26 cellular contexts compared by ENCODE assay signal in the genomic region with DNA sequence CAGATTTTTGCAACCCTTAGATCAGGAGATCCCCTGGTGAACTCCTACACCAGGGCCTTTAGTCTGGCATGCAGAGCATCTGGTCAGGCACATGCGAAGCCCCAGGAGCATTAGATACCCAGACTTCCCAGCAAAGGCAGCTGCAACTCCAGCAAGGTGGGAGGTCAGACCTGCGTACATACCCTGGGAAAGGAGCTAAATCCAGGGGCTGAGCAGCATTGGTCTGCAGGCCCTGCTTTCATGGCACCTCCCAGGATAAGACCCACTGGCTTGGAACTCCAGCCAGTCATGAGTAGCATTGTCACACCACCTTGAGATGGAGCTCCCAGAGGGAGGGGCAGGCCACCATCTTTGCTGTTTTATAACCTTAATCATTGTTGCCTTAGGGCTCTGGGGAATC.
DNase-seq lines count a peak whose midpoint lies in the region; ATAC-seq, FAIRE-seq and TF ChIP-seq lines count a peak whose summit lies in the region.
"Had no signal": no experiment of that assay in that cellular context is flagged by ENCODE, and none has a peak within 500 bp of the region (broad histone marks: within the 10 kb centered on the region; RNA-seq: fewer than 3 reads in every experiment).

No MANE protein-coding gene starts in this region.

- no peak overlapping the region for H3K18ac ChIP-seq in H1 (ENCODE audit: extremely low read depth, low read length)

- no peak overlapping the region for H4K8ac ChIP-seq in H1 (ENCODE audit: extremely low read depth, insufficient read depth, low read length)

- H3K27ac ChIP-seq in right cardiac atrium (ENCODE audit: low read length) = peak overlapping the region; percentile 10
- H3K27ac ChIP-seq in heart right ventricle = no peak overlapping the region
- H3K27ac ChIP-seq in H1 (ENCODE audit: low read depth, low read length) = no peak overlapping the region
- H3K27ac ChIP-seq: 22Rv1; BLaER1 treated with 17β-estradiol and CSF1 and Interleukin-3, amounts not matched to agents 10 nM and 100 nM; KMS-11; PC-9; SK-N-MC had no signal

- H3K4me3 ChIP-seq in right cardiac atrium (ENCODE audit: low read length) (no peak overlapping the region), heart right ventricle (no peak overlapping the region), H1 (ENCODE audit: extremely low read depth in 1 of 4, insufficient read depth in 2 of 4, low read depth in 3 of 4, low read length in 4 of 4) (no peak overlapping the region)
- H3K4me3 ChIP-seq: BLaER1 treated with 17β-estradiol and CSF1 and Interleukin-3, amounts not matched to agents 10 nM and 100 nM; PC-9; SK-N-MC had no signal

- H3K4me1 ChIP-seq in right cardiac atrium (ENCODE audit: control insufficient read depth, insufficient read depth, low read length) (no peaks in the 10 kb centered on the region), heart right ventricle (no peaks in the 10 kb centered on the region), H1 (replicated peaks in 1 of 4; ENCODE audit: control insufficient read depth in 3 of 4, insufficient read depth in 4 of 4, low read length in 3 of 4) (no peaks in the 10 kb centered on the region; a peak in 1 of 7 replicates)
- H3K4me1 ChIP-seq: BLaER1 treated with 17β-estradiol and CSF1 and Interleukin-3, amounts not matched to agents 10 nM and 100 nM had no signal

- ATAC-seq in right cardiac atrium (no peak), heart right ventricle (no peak), HG03354 (IDR thresholded peaks at IDR 0.05; ENCODE audit: poor library complexity, severe bottlenecking, unreplicated experiment) (no peak), HG03108 (IDR thresholded peaks at IDR 0.05; ENCODE audit: unreplicated experiment) (no peak)

- POLR2A ChIA-PET in H1 (lab: Charles Lee; ENCODE audit: partially characterized antibody) = no interaction called here

- H3K36me3 ChIP-seq in heart right ventricle (no peaks in the 10 kb centered on the region), H1 (ENCODE audit: control insufficient read depth in 2 of 4, insufficient read depth in 4 of 4, low read length in 3 of 4) (no peaks in the 10 kb centered on the region)
- H3K36me3 ChIP-seq: BLaER1 treated with 17β-estradiol and CSF1 and Interleukin-3, amounts not matched to agents 10 nM and 100 nM had no signal

- H4K5ac ChIP-seq in H1 (ENCODE audit: insufficient read length, low read depth, low read length) = no peak overlapping the region

- TF ChIP-seq CTCF in heart right ventricle (IDR thresholded peaks at IDR 0.05) (no peak), H1 (IDR thresholded peaks at IDR 0.05; ENCODE audit: control extremely low read depth in 1 of 3, insufficient read depth in 1 of 3, low read depth in 1 of 3, low read length in 3 of 3) (no peak), mesothelial cell of epicardium (IDR thresholded peaks at IDR 0.05; ENCODE audit: unreplicated experiment) (no peak)

- no peaks in the 10 kb centered on the region for H3K27me3 Mint-ChIP-seq in mesothelial cell of epicardium (ENCODE audit: low read depth)
- H3K27me3 Mint-ChIP-seq: CD4-positive, alpha-beta memory T cell had no signal

- H4K91ac ChIP-seq in H1 (replicated peaks; ENCODE audit: insufficient read length, low read length) = peak overlapping the region; percentile 54

- H3K27ac Mint-ChIP-seq in mesothelial cell of epicardium = peak overlapping the region; percentile 50
- H3K27ac Mint-ChIP-seq: CD4-positive, alpha-beta memory T cell had no signal

- no peak for TF ChIP-seq EP300 in H1 (IDR thresholded peaks at IDR 0.05; ENCODE audit: borderline replicate concordance in 1 of 2, low read depth in 2 of 2, low read length in 2 of 2)

- peaks cover 17% of the 10 kb centered on the region for H3K36me3 Mint-ChIP-seq in mesothelial cell of epicardium
- H3K36me3 Mint-ChIP-seq: CD4-positive, alpha-beta memory T cell had no signal

- intact Hi-C loops in right cardiac atrium (cut with DNase I) (no loop called here), heart right ventricle (cut with DNase I) (no loop called here)

- H2AFZ ChIP-seq in H1 (ENCODE audit: low read length) = no peak overlapping the region
- H2AFZ ChIP-seq: PC-9 had no signal

- FAIRE-seq in H1 (lab: Jason Lieb, UNC) = no peak
- FAIRE-seq: HTR-8/SVneo had no signal

- no peak overlapping the region for H2AK5ac ChIP-seq in H1 (ENCODE audit: low read depth, low read length)

- H3K14ac ChIP-seq in H1 (ENCODE audit: insufficient read length) = no peak overlapping the region

- no peak overlapping the region for H3K4me2 ChIP-seq in H1 (ENCODE audit: insufficient read depth in 1 of 2, low read depth in 2 of 2, low read length in 2 of 2)
- H3K4me2 ChIP-seq: BLaER1 treated with 17β-estradiol and CSF1 and Interleukin-3, amounts not matched to agents 10 nM and 100 nM; KMS-11; PC-9 had no signal

- DNase-seq in right cardiac atrium (no peak), heart right ventricle (no peak), H1 (ENCODE audit: low read depth in 1 of 2, low spot score in 2 of 2) (no peak), mesothelial cell of epicardium (ENCODE audit: low spot score in 2 of 2, unreplicated experiment in 2 of 2) (no peak), GF-D8 (lab: John Stamatoyannopoulos, UW) (no peak), NCI-H1436 (lab: John Stamatoyannopoulos, UW) (no peak)
- DNase-seq: ACHN; Calu3; CD4-positive, alpha-beta memory T cell; DMS53; HCEC 1CT; NCI-H1092 treated with DMSO at 0.1 percent for 48 hours; NCI-H2029 treated with DMSO at 0.1 percent for 48 hours; NCI-H446; NCI-H526; RPMI8226; SHP77; SW 1271 had no signal

- H2BK20ac ChIP-seq in H1 (ENCODE audit: low read length) = no peak overlapping the region

- no peak for TF ChIP-seq POLR2A in H1 (IDR thresholded peaks at IDR 0.05; ENCODE audit: control extremely low read depth in 1 of 2, low read depth in 2 of 2, low read length in 2 of 2)

- H2BK15ac ChIP-seq in H1 (ENCODE audit: low read length) = no peak overlapping the region

- H3K9ac ChIP-seq in H1 (replicated peaks in 1 of 4; ENCODE audit: extremely low read depth in 1 of 4, low read depth in 3 of 4, low read length in 3 of 4) = no peak overlapping the region
- H3K9ac ChIP-seq: BLaER1 treated with 17β-estradiol and CSF1 and Interleukin-3, amounts not matched to agents 10 nM and 100 nM; KMS-11 had no signal

- no peaks in the 10 kb centered on the region for H3K23me2 ChIP-seq in H1 (ENCODE audit: low read depth, low read length)

- peaks cover 14% of the 10 kb centered on the region for H3K4me1 Mint-ChIP-seq in mesothelial cell of epicardium
- H3K4me1 Mint-ChIP-seq: CD4-positive, alpha-beta memory T cell had no signal

- no peak overlapping the region for H3K4ac ChIP-seq in H1 (replicated peaks; ENCODE audit: insufficient read length, low read depth, low read length)

- peaks cover 0 to 50% of the 10 kb centered on the region in 2 experiments; a peak in 2 of 4 replicates for H3K79me2 ChIP-seq in H1 (ENCODE audit: control insufficient read depth in 1 of 2, insufficient read depth in 2 of 2, low read length in 2 of 2)

- H2BK5ac ChIP-seq in H1 (ENCODE audit: low read depth, low read length) = no peak overlapping the region

- H3K79me1 ChIP-seq in H1 (ENCODE audit: low read depth, low read length) = no peaks in the 10 kb centered on the region

- H2BK12ac ChIP-seq in H1 (ENCODE audit: low read depth, low read length) = no peak overlapping the region

- H4K20me1 ChIP-seq in H1 (replicated peaks in 1 of 2; ENCODE audit: control insufficient read depth in 1 of 2, insufficient read depth in 2 of 2, low read length in 2 of 2) = peaks cover 0 to 3% of the 10 kb centered on the region in 2 experiments
- H4K20me1 ChIP-seq: BLaER1 treated with 17β-estradiol and CSF1 and Interleukin-3, amounts not matched to agents 10 nM and 100 nM had no signal

- H3K9me3 ChIP-seq in right cardiac atrium (ENCODE audit: control insufficient read depth, low read length) (no peaks in the 10 kb centered on the region), heart right ventricle (peaks cover 0 to 28% (median 0%) of the 10 kb centered on the region in 11 donors), H1 (ENCODE audit: insufficient read depth in 2 of 2, low read depth in 1 of 2, low read length in 1 of 2) (no peaks in the 10 kb centered on the region)
- H3K9me3 ChIP-seq: BLaER1 treated with 17β-estradiol and CSF1 and Interleukin-3, amounts not matched to agents 10 nM and 100 nM had no signal

- H3K56ac ChIP-seq in H1 (replicated peaks; ENCODE audit: insufficient read length, low read depth, low read length) = no peak overlapping the region

- CTCF ChIA-PET in H1 (lab: Charles Lee; ENCODE audit: partially characterized antibody) = interaction anchor here (0.6 to 1.1 kb wide), 3 partner anchors 10 to 674 kb away, joined by 3 to 4 read pairs (median 3); no protein-coding TSS in a partner anchor

- H3K9me3 Mint-ChIP-seq in mesothelial cell of epicardium = peaks cover 29% of the 10 kb centered on the region

- no peaks in the 10 kb centered on the region for H3K27me3 ChIP-seq in right cardiac atrium (ENCODE audit: control insufficient read depth, insufficient read depth)
- H3K27me3 ChIP-seq in heart right ventricle = no peaks in the 10 kb centered on the region
- no peaks in the 10 kb centered on the region for H3K27me3 ChIP-seq in H1 (replicated peaks in 1 of 4; ENCODE audit: control insufficient read depth in 3 of 4, extremely low read depth in 1 of 4, insufficient read depth in 3 of 4, low read length in 3 of 4)
- H3K27me3 ChIP-seq: BLaER1 treated with 17β-estradiol and CSF1 and Interleukin-3, amounts not matched to agents 10 nM and 100 nM had no signal

- no peak for TF ChIP-seq RAD21 in H1 (IDR thresholded peaks at IDR 0.05 in 1 of 2, conservative IDR thresholded peaks at IDR 0.05 in 1 of 2; ENCODE audit: low read depth in 2 of 2, low read length in 2 of 2)

- WGBS in right cardiac atrium = 89% methylated on average over 2 of the region's 2 CpGs
- WGBS in heart right ventricle, 2 donors = 90 to 94% methylated on average over 2 of the region's 2 CpGs
- 88% methylated on average over 2 of the region's 2 CpGs; no CpG with 5 or more reads in 1 of the 2 experiments for WGBS in H1 (ENCODE audit: extremely low coverage in 1 of 2, insufficient coverage in 1 of 2, insufficient read length in 1 of 2, insufficient replicate concordance in 2 of 2, low coverage in 1 of 2, low lambda C conversion rate in 2 of 2, missing lambda C conversion rate in 1 of 2), 2 experiments

- H2BK120ac ChIP-seq in H1 (replicated peaks; ENCODE audit: low read depth, low read length) = no peak overlapping the region

- no peak overlapping the region for H3K4me3 Mint-ChIP-seq in mesothelial cell of epicardium
- H3K4me3 Mint-ChIP-seq: CD4-positive, alpha-beta memory T cell had no signal

- H3K23ac ChIP-seq in H1 (ENCODE audit: insufficient read length) = no peak overlapping the region

TF ChIP-seq in H1, 55 proteins besides CTCF, POLR2A, EP300 and RAD21 (continues in another document):
- no peak for TF ChIP-seq JUN (IDR thresholded peaks at IDR 0.05; ENCODE audit: low read depth, low read length)
- no peak for TF ChIP-seq YY1 (IDR thresholded peaks at IDR 0.05; ENCODE audit: low read depth, low read length)
- no peak for TF ChIP-seq CHD2 (IDR thresholded peaks at IDR 0.05; ENCODE audit: low read length)
